8 cellular contexts compared by ENCODE assay signal in the genomic region with DNA sequence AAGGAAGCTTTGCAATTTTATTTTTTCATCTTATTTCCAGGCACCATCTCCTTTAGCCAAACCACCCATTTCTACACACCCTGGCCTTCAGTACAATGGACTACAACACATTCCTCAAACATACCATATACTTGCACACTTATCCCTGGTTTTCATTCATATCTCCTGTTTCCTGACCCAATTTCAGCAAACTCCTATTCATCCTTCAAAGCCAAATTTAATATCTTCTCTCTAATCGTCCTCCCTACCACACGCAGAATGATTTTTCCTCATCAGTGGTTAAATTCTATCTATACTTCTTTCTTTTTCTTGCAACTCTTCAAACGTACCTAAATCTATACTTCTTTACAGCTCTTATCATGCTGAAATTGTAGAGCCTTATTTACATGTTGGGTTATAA. TPM values are rescaled to one million over a fixed set of nuclear protein-coding genes. Genes with fewer than 3 reads are reported as not detected.
"Had no signal": no experiment of that assay in that cellular context is flagged by ENCODE, and none has a peak within 500 bp of the region (broad histone marks: within the 10 kb centered on the region; RNA-seq: fewer than 3 reads in every experiment).

No MANE protein-coding gene starts in this region.

- H3K27ac ChIP-seq: GM23248 had no signal

- H3K36me3 ChIP-seq: HAP-1 had no signal

- H3K4me3 ChIP-seq: GM23248, HAP-1 had no signal

- H3K9me3 ChIP-seq: HAP-1 had no signal

- H3K9ac ChIP-seq: GM23248 had no signal

- DNase-seq: GM23248, GOT3, H7, IMR-90 had no signal

- ATAC-seq: HCT116 had no signal

- H2AFZ ChIP-seq: GM23248 had no signal

RNA-seq across cellular contexts. Expression of gene DENND2C, which starts 2.9 kb away (rescaled TPM):
- total RNA-seq: HT-29 had no signal

RNA-seq across cellular contexts. Expression of gene AMPD1, which starts 28.4 kb away (rescaled TPM):
- total RNA-seq: GM23248, H4, HT-29, IMR-90 had no signal
- polyA plus RNA-seq: GM23248, IMR-90 had no signal
